ENCODE assay signal across 20 cellular contexts in genomic region chr5:133400120-133400519, GRCh38.
DNase-seq lines count a peak whose midpoint lies in the region; FAIRE-seq and TF ChIP-seq lines count a peak whose summit lies in the region.
"Had no signal": no experiment of that assay in that cellular context is flagged by ENCODE, and none has a peak within 500 bp of the region (broad histone marks: within the 10 kb centered on the region; RNA-seq: fewer than 3 reads in every experiment).

No MANE protein-coding gene starts in this region.

- WGBS in H1 (ENCODE audit: extremely low coverage in 1 of 2, insufficient coverage in 1 of 2, insufficient read length in 1 of 2, insufficient replicate concordance in 2 of 2, low coverage in 1 of 2, low lambda C conversion rate in 2 of 2, missing lambda C conversion rate in 1 of 2), 2 experiments: 100% methylated on average over 3 of the region's 3 CpGs; no CpG with 5 or more reads in 1 of the 2 experiments

- H2BK15ac ChIP-seq in H1 (ENCODE audit: low read length): 0 out of 2 replicates have a peak overlapping the region, but pooled peaks have one; percentile 25

- H3K27me3 ChIP-seq in H1 (replicated peaks in 1 of 4; ENCODE audit: control insufficient read depth in 3 of 4, extremely low read depth in 1 of 4, insufficient read depth in 3 of 4, low read length in 3 of 4): no peaks in the 10 kb centered on the region
- H3K27me3 ChIP-seq: MG63 had no signal

- CTCF ChIA-PET in H1 (lab: Charles Lee; ENCODE audit: partially characterized antibody): interaction anchor here (0.8 to 9.4 kb wide), 8 partner anchors 8 to 596 kb away, joined by 3 to 78 read pairs (median 4); no protein-coding TSS in a partner anchor

- H4K20me1 ChIP-seq in H1 (replicated peaks in 1 of 2; ENCODE audit: control insufficient read depth in 1 of 2, insufficient read depth in 2 of 2, low read length in 2 of 2): no peaks in the 10 kb centered on the region

- H4K91ac ChIP-seq in H1 (replicated peaks; ENCODE audit: insufficient read length, low read length): no peak overlapping the region

- no peak for FAIRE-seq in H1 (lab: Jason Lieb, UNC)
- FAIRE-seq: HepG2, K562 had no signal

- H3K9ac ChIP-seq in H1 (replicated peaks in 1 of 4; ENCODE audit: extremely low read depth in 1 of 4, low read depth in 3 of 4, low read length in 3 of 4): no peak overlapping the region

- no peak overlapping the region for H2AFZ ChIP-seq in H1 (ENCODE audit: low read length)
- H2AFZ ChIP-seq: PC-9 had no signal

- peak; percentile 1 for DNase-seq in stimulated activated CD4-positive, alpha-beta T cell treated with anti-CD3 and anti-CD28 coated beads, Interleukin-4, amount 100 ng/mL, for 24 hours
- no peak for DNase-seq in stimulated activated CD4-positive, alpha-beta T cell treated with anti-CD3 and anti-CD28 coated beads, Interleukin-15, amount 100 ng/mL, for 24 hours
- DNase-seq in H1 (ENCODE audit: low read depth in 1 of 2, low spot score in 2 of 2) (no peak), mesenteric fat pad (ENCODE audit: low spot score) (peak; percentile 53), globus pallidus (ENCODE audit: low spot score) (no peak), NCI-H510A (lab: John Stamatoyannopoulos, UW) (no peak), GM13977 (ENCODE audit: low spot score) (no peak)
- DNase-seq: CD4-positive, CD25-positive, alpha-beta regulatory T cell; EL; HFFc6; MG63; NCI-H1417; NCI-H187; NCI-H446; NCI-H526 treated with DMSO at 0.1 percent for 48 hours; PC-9; RPMI8226; SHP77 had no signal

- no peak overlapping the region for H2BK120ac ChIP-seq in H1 (replicated peaks; ENCODE audit: low read depth, low read length)

- H4K5ac ChIP-seq in H1 (ENCODE audit: insufficient read length, low read depth, low read length): no peak overlapping the region

- no peak overlapping the region for H3K4me2 ChIP-seq in H1 (ENCODE audit: insufficient read depth in 1 of 2, low read depth in 2 of 2, low read length in 2 of 2)
- H3K4me2 ChIP-seq: PC-9 had no signal

- H3K4ac ChIP-seq in H1 (replicated peaks; ENCODE audit: insufficient read length, low read depth, low read length): no peak overlapping the region

- TF ChIP-seq EP300 in H1 (IDR thresholded peaks at IDR 0.05; ENCODE audit: borderline replicate concordance in 1 of 2, low read depth in 2 of 2, low read length in 2 of 2): no peak

- H3K79me2 ChIP-seq in H1 (ENCODE audit: control insufficient read depth in 1 of 2, insufficient read depth in 2 of 2, low read length in 2 of 2): no peaks in the 10 kb centered on the region

- no peak overlapping the region for H2BK5ac ChIP-seq in H1 (ENCODE audit: low read depth, low read length)

- H2AK5ac ChIP-seq in H1 (ENCODE audit: low read depth, low read length): no peak overlapping the region

- no peak overlapping the region for H4K8ac ChIP-seq in H1 (ENCODE audit: extremely low read depth, insufficient read depth, low read length)

- peak overlapping the region; percentile 48; the same call in 1 of the 2 replicates for H3K18ac ChIP-seq in H1 (ENCODE audit: extremely low read depth, low read length)

- H3K23me2 ChIP-seq in H1 (ENCODE audit: low read depth, low read length): no peaks in the 10 kb centered on the region

- no peak overlapping the region for H3K27ac ChIP-seq in H1 (ENCODE audit: low read depth, low read length)
- H3K27ac ChIP-seq: PC-9 had no signal

- no peak for TF ChIP-seq POLR2A in H1 (IDR thresholded peaks at IDR 0.05; ENCODE audit: control extremely low read depth in 1 of 2, low read depth in 2 of 2, low read length in 2 of 2)

- peaks cover 0 to under 1% of the 10 kb centered on the region in 2 experiments; a peak in 1 of 4 replicates for H3K9me3 ChIP-seq in H1 (ENCODE audit: insufficient read depth in 2 of 2, low read depth in 1 of 2, low read length in 1 of 2)
- H3K9me3 ChIP-seq: MG63 had no signal

- POLR2A ChIA-PET in H1 (lab: Charles Lee; ENCODE audit: partially characterized antibody): interaction anchor here (1.1 to 1.3 kb wide), 2 partner anchors 8 to 100 kb away, joined by 3 read pairs; no protein-coding TSS in a partner anchor

- H3K36me3 ChIP-seq in H1 (ENCODE audit: control insufficient read depth in 2 of 4, insufficient read depth in 4 of 4, low read length in 3 of 4): no peaks in the 10 kb centered on the region
- H3K36me3 ChIP-seq: MG63 had no signal

- in situ Hi-C loops in GM13977 (cut with MboI; ENCODE audit: low pct_unique_long_range_greater_than_20kb, low sequenced_read_pairs, unreplicated experiment): no loop called here

- no peak overlapping the region for H3K14ac ChIP-seq in H1 (ENCODE audit: insufficient read length)

- H3K4me3 ChIP-seq in H1 (ENCODE audit: extremely low read depth in 1 of 4, insufficient read depth in 2 of 4, low read depth in 3 of 4, low read length in 4 of 4): no peak overlapping the region
- H3K4me3 ChIP-seq: K562, MG63, PC-9 had no signal

- 0 out of 2 replicates have a peak overlapping the region, but pooled peaks have one; percentile 45 for H2BK12ac ChIP-seq in H1 (ENCODE audit: low read depth, low read length)

- no peaks in the 10 kb centered on the region for H3K79me1 ChIP-seq in H1 (ENCODE audit: low read depth, low read length)

- H3K4me1 ChIP-seq in H1 (replicated peaks in 1 of 4; ENCODE audit: control insufficient read depth in 3 of 4, insufficient read depth in 4 of 4, low read length in 3 of 4): peaks cover 3 to 19% (median 11%) of the 10 kb centered on the region in 4 experiments; a peak in 5 of 7 replicates

- no peak overlapping the region for H3K23ac ChIP-seq in H1 (ENCODE audit: insufficient read length)

- TF ChIP-seq RAD21 in H1 (IDR thresholded peaks at IDR 0.05 in 1 of 2, conservative IDR thresholded peaks at IDR 0.05 in 1 of 2; ENCODE audit: low read depth in 2 of 2, low read length in 2 of 2): no peak

- H2BK20ac ChIP-seq in H1 (ENCODE audit: low read length): peak overlapping the region; percentile 6; the same call in 1 of the 2 replicates

- TF ChIP-seq CTCF in H1 (IDR thresholded peaks at IDR 0.05; ENCODE audit: control extremely low read depth in 1 of 3, insufficient read depth in 1 of 3, low read depth in 1 of 3, low read length in 3 of 3): no peak
- no peak for TF ChIP-seq CTCF in GM13977 (IDR thresholded peaks at IDR 0.05; ENCODE audit: extremely low read depth, insufficient read depth, missing control alignments)

- H3K56ac ChIP-seq in H1 (replicated peaks; ENCODE audit: insufficient read length, low read depth, low read length): no peak overlapping the region

TF ChIP-seq in H1, 55 proteins besides CTCF, POLR2A, EP300 and RAD21 (continues in another document):
- TF ChIP-seq TBP (IDR thresholded peaks at IDR 0.05; ENCODE audit: low read depth, low read length) (no peak), PHF8 (conservative IDR thresholded peaks at IDR 0.05; ENCODE audit: low read depth, low read length) (no peak), JUN (IDR thresholded peaks at IDR 0.05; ENCODE audit: low read depth, low read length) (no peak), HDAC2 (IDR thresholded peaks at IDR 0.05; ENCODE audit: borderline replicate concordance in 1 of 2, low read depth in 2 of 2, low read length in 2 of 2) (no peak), JUND (IDR thresholded peaks at IDR 0.05; ENCODE audit: low read length) (no peak), ATF2 (IDR thresholded peaks at IDR 0.05; ENCODE audit: low read length) (no peak), RXRA (IDR thresholded peaks at IDR 0.05; ENCODE audit: insufficient read depth, low read depth, low read length) (no peak)

Comparison
In these comparisons a context has a peak if more than half of its experiments do, and no peak if none do; other contexts are left out.
1. DNase-seq: peak in stimulated activated CD4-positive, alpha-beta T cell treated with anti-CD3 and anti-CD28 coated beads, Interleukin-4, amount 100 ng/mL, for 24 hours (single experiment) and mesenteric fat pad (single experiment); none in stimulated activated CD4-positive, alpha-beta T cell treated with anti-CD3 and anti-CD28 coated beads, Interleukin-15, amount 100 ng/mL, for 24 hours (single experiment), H1 (0 of 2), globus pallidus (single experiment), NCI-H510A (single experiment) and GM13977 (single experiment).